ENCODE assay signal across 8 cellular contexts in genomic region chr11:62123669-62124185, GRCh38. TPM values are rescaled to one million over a fixed set of nuclear protein-coding genes. Genes with fewer than 3 reads are reported as not detected.
DNase-seq lines count a peak whose midpoint lies in the region; ATAC-seq and TF ChIP-seq lines count a peak whose summit lies in the region.

Gene INCENP (plus strand): TSS chr11:62124011. CDS start chr11:62128162, 4,151 bp downstream.

- H3K27ac ChIP-seq in epithelial cell of prostate = peak within 1 kb of the TSS; percentile 61

- no peaks in the 10 kb centered on the region for H3K27me3 Mint-ChIP-seq in IgD-negative memory B cell

- H3K4me1 ChIP-seq in mucosa of descending colon (ENCODE audit: low read depth) = peaks cover 11% of the 10 kb centered on the region

- DNase-seq in DMS114 treated with DMSO at 0.1 percent for 48 hours (lab: John Stamatoyannopoulos, UW; ENCODE audit: unreplicated experiment) (peak; percentile 99), OCI-M2 (lab: John Stamatoyannopoulos, UW; ENCODE audit: unreplicated experiment) (peak; percentile 61), activated T-cell treated with anti-CD3 and anti-CD28 coated beads for 4 hours (peak; percentile 90), epithelial cell of prostate (ENCODE audit: low read depth, low spot score) (peak; percentile 91), mucosa of descending colon (peak; percentile 94 to 98 (median 97))
- peak; percentile 91 for DNase-seq in stimulated activated CD8-positive, alpha-beta memory T cell treated with anti-CD3 and anti-CD28 coated beads, Interleukin-4, amount 100 ng/mL, for 24 hours (ENCODE audit: low read depth)

- intact Hi-C loops in mucosa of descending colon (cut with DNase I, micrococcal nuclease) = no loop called here

- peaks cover 17 to 23% (median 20%) of the 10 kb centered on the region in 3 donors for H3K4me1 Mint-ChIP-seq in IgD-negative memory B cell

- peak; percentile 98 for ATAC-seq in GM21529 (IDR thresholded peaks at IDR 0.05; ENCODE audit: unreplicated experiment)
- peak; percentile 99 for ATAC-seq in mucosa of descending colon

- peaks cover 3% of the 10 kb centered on the region for H3K36me3 ChIP-seq in mucosa of descending colon (ENCODE audit: low read depth)

- H3K4me3 Mint-ChIP-seq in IgD-negative memory B cell = peak within 1 kb of the TSS; percentile 93 to 97 (median 96)

- H3K9me3 Mint-ChIP-seq in IgD-negative memory B cell = no peaks in the 10 kb centered on the region

- peak within 1 kb of the TSS; percentile 84 for H3K4me3 ChIP-seq in mucosa of descending colon

- TF ChIP-seq CTCF in mucosa of descending colon (IDR thresholded peaks at IDR 0.05) = no peak

- no peaks in the 10 kb centered on the region for H3K36me3 Mint-ChIP-seq in IgD-negative memory B cell

- H3K27ac Mint-ChIP-seq in IgD-negative memory B cell = peak within 1 kb of the TSS; percentile 37 to 93 (median 86)

- H3K9me3 ChIP-seq in mucosa of descending colon = no peaks in the 10 kb centered on the region

RNA-seq across cellular contexts. Expression of gene INCENP, which starts in this region (rescaled TPM):
- polyA plus RNA-seq in IgD-negative memory B cell = 2.8 TPM
- total RNA-seq in mucosa of descending colon = 10 to 100 TPM; 29.9 to 36.1 (median 32.6) TPM

Comparison
In these comparisons a context has a peak if more than half of its experiments do, and no peak if none do; other contexts are left out.
1. Peak in every context shown above with its lines: DNase-seq, ATAC-seq, H3K4me3 ChIP-seq and H3K27ac ChIP-seq.